In the genomic region with DNA sequence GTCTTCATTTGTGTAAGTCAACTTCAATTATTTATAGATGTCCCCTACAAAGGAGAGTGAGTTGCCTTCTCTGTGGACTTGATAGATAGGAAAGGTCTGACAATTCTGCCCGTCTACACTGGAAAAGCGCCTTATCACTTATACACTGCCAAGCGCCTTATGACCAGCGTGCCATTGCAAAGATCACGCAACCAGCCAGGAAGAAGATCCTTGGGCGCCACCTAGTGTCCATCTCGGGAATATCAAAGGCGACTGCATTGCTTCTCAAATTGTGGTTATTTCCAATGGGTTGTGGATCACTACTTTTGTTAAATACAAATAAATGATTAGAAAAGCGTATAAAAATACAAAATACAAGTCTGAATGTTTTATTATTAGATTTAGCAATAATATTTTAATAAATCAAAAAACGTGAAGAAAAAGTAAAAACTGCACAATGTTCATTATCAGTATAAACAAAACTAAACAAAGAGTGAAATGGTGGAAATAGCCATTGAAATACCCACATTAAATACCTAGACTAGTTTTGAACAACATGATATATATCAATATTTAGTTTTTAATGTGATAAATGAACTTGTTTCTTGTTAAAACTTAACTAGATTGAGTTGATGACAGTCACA, we compare ENCODE assay signal across 1 cellular context.
TF ChIP-seq lines count a peak whose summit lies in the region.

No MANE protein-coding gene starts in this region.

TF ChIP-seq in K562, 482 proteins besides CTCF, POLR2A, EP300 and RAD21 (continued from another document and continues in another):
- TF ChIP-seq ZKSCAN1 (IDR thresholded peaks at IDR 0.05; ENCODE audit: low read depth, low read length): 0 out of 2 replicates have a peak, but pooled peaks have one; percentile 13
- TF ChIP-seq ZFP36 (IDR thresholded peaks at IDR 0.05; ENCODE audit: low read depth, low read length, partially characterized antibody): peak; percentile 21
- no peak for TF ChIP-seq RNF2 (IDR thresholded peaks at IDR 0.05)
- no peak for TF ChIP-seq EZH2 (IDR thresholded peaks at IDR 0.05; ENCODE audit: borderline replicate concordance, low read depth, low read length)
- 0 out of 2 replicates have a peak, but pooled peaks have one; percentile 21 for TF ChIP-seq DPF2 (IDR thresholded peaks at IDR 0.05)
- TF ChIP-seq, protein P1, sequence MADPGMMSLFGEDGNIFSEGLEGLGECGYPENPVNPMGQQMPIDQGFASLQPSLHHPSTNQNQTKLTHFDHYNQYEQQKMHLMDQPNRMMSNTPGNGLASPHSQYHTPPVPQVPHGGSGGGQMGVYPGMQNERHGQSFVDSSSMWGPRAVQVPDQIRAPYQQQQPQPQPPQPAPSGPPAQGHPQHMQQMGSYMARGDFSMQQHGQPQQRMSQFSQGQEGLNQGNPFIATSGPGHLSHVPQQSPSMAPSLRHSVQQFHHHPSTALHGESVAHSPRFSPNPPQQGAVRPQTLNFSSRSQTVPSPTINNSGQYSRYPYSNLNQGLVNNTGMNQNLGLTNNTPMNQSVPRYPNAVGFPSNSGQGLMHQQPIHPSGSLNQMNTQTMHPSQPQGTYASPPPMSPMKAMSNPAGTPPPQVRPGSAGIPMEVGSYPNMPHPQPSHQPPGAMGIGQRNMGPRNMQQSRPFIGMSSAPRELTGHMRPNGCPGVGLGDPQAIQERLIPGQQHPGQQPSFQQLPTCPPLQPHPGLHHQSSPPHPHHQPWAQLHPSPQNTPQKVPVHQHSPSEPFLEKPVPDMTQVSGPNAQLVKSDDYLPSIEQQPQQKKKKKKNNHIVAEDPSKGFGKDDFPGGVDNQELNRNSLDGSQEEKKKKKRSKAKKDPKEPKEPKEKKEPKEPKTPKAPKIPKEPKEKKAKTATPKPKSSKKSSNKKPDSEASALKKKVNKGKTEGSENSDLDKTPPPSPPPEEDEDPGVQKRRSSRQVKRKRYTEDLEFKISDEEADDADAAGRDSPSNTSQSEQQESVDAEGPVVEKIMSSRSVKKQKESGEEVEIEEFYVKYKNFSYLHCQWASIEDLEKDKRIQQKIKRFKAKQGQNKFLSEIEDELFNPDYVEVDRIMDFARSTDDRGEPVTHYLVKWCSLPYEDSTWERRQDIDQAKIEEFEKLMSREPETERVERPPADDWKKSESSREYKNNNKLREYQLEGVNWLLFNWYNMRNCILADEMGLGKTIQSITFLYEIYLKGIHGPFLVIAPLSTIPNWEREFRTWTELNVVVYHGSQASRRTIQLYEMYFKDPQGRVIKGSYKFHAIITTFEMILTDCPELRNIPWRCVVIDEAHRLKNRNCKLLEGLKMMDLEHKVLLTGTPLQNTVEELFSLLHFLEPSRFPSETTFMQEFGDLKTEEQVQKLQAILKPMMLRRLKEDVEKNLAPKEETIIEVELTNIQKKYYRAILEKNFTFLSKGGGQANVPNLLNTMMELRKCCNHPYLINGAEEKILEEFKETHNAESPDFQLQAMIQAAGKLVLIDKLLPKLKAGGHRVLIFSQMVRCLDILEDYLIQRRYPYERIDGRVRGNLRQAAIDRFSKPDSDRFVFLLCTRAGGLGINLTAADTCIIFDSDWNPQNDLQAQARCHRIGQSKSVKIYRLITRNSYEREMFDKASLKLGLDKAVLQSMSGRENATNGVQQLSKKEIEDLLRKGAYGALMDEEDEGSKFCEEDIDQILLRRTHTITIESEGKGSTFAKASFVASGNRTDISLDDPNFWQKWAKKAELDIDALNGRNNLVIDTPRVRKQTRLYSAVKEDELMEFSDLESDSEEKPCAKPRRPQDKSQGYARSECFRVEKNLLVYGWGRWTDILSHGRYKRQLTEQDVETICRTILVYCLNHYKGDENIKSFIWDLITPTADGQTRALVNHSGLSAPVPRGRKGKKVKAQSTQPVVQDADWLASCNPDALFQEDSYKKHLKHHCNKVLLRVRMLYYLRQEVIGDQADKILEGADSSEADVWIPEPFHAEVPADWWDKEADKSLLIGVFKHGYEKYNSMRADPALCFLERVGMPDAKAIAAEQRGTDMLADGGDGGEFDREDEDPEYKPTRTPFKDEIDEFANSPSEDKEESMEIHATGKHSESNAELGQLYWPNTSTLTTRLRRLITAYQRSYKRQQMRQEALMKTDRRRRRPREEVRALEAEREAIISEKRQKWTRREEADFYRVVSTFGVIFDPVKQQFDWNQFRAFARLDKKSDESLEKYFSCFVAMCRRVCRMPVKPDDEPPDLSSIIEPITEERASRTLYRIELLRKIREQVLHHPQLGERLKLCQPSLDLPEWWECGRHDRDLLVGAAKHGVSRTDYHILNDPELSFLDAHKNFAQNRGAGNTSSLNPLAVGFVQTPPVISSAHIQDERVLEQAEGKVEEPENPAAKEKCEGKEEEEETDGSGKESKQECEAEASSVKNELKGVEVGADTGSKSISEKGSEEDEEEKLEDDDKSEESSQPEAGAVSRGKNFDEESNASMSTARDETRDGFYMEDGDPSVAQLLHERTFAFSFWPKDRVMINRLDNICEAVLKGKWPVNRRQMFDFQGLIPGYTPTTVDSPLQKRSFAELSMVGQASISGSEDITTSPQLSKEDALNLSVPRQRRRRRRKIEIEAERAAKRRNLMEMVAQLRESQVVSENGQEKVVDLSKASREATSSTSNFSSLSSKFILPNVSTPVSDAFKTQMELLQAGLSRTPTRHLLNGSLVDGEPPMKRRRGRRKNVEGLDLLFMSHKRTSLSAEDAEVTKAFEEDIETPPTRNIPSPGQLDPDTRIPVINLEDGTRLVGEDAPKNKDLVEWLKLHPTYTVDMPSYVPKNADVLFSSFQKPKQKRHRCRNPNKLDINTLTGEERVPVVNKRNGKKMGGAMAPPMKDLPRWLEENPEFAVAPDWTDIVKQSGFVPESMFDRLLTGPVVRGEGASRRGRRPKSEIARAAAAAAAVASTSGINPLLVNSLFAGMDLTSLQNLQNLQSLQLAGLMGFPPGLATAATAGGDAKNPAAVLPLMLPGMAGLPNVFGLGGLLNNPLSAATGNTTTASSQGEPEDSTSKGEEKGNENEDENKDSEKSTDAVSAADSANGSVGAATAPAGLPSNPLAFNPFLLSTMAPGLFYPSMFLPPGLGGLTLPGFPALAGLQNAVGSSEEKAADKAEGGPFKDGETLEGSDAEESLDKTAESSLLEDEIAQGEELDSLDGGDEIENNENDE (IDR thresholded peaks at IDR 0.05; ENCODE audit: low read depth, low read length): no peak
- TF ChIP-seq ETS2 (tag; IDR thresholded peaks at IDR 0.05; ENCODE audit: borderline replicate concordance, poor library complexity, severe bottlenecking): no peak
- TF ChIP-seq, protein P2, sequence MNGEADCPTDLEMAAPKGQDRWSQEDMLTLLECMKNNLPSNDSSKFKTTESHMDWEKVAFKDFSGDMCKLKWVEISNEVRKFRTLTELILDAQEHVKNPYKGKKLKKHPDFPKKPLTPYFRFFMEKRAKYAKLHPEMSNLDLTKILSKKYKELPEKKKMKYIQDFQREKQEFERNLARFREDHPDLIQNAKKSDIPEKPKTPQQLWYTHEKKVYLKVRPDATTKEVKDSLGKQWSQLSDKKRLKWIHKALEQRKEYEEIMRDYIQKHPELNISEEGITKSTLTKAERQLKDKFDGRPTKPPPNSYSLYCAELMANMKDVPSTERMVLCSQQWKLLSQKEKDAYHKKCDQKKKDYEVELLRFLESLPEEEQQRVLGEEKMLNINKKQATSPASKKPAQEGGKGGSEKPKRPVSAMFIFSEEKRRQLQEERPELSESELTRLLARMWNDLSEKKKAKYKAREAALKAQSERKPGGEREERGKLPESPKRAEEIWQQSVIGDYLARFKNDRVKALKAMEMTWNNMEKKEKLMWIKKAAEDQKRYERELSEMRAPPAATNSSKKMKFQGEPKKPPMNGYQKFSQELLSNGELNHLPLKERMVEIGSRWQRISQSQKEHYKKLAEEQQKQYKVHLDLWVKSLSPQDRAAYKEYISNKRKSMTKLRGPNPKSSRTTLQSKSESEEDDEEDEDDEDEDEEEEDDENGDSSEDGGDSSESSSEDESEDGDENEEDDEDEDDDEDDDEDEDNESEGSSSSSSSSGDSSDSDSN (IDR thresholded peaks at IDR 0.05; ENCODE audit: borderline replicate concordance in 1 of 2, low read depth in 2 of 2, low read length in 2 of 2): no peak
- peak; percentile 48; the same call in 1 of the 2 replicates for TF ChIP-seq EHMT2 (IDR thresholded peaks at IDR 0.05)
- TF ChIP-seq, protein P3, sequence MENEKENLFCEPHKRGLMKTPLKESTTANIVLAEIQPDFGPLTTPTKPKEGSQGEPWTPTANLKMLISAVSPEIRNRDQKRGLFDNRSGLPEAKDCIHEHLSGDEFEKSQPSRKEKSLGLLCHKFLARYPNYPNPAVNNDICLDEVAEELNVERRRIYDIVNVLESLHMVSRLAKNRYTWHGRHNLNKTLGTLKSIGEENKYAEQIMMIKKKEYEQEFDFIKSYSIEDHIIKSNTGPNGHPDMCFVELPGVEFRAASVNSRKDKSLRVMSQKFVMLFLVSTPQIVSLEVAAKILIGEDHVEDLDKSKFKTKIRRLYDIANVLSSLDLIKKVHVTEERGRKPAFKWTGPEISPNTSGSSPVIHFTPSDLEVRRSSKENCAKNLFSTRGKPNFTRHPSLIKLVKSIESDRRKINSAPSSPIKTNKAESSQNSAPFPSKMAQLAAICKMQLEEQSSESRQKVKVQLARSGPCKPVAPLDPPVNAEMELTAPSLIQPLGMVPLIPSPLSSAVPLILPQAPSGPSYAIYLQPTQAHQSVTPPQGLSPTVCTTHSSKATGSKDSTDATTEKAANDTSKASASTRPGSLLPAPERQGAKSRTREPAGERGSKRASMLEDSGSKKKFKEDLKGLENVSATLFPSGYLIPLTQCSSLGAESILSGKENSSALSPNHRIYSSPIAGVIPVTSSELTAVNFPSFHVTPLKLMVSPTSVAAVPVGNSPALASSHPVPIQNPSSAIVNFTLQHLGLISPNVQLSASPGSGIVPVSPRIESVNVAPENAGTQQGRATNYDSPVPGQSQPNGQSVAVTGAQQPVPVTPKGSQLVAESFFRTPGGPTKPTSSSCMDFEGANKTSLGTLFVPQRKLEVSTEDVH (IDR thresholded peaks at IDR 0.05; ENCODE audit: low read depth, partially characterized antibody): no peak
- TF ChIP-seq HDAC2 (IDR thresholded peaks at IDR 0.05): no peak
- TF ChIP-seq TGIF2 (CRISPR knock-in tag; IDR thresholded peaks at IDR 0.05): no peak
- TF ChIP-seq BHLHE40 (IDR thresholded peaks at IDR 0.05; ENCODE audit: low read length): peak; percentile 70
- TF ChIP-seq XRCC5 (IDR thresholded peaks at IDR 0.05; ENCODE audit: low read depth, low read length): 0 out of 2 replicates have a peak, but pooled peaks have one; percentile 28
- no peak for TF ChIP-seq RBM14 (IDR thresholded peaks at IDR 0.05; ENCODE audit: borderline replicate concordance, insufficient read depth, low read depth, low read length)
- no peak for TF ChIP-seq CBFA2T3 (IDR thresholded peaks at IDR 0.05)
- 0 out of 2 replicates have a peak, but pooled peaks have one; percentile 22 for TF ChIP-seq HCFC1 (IDR thresholded peaks at IDR 0.05; ENCODE audit: low read depth, low read length)
- TF ChIP-seq SMAD1 (IDR thresholded peaks at IDR 0.05; ENCODE audit: low read depth, low read length, partially characterized antibody): no peak
- TF ChIP-seq SMAD2 (IDR thresholded peaks at IDR 0.05; ENCODE audit: low read depth, low read length): no peak
- no peak for TF ChIP-seq ZNF589 (CRISPR knock-in tag; IDR thresholded peaks at IDR 0.05; ENCODE audit: low read depth)
- TF ChIP-seq FOXJ3 (CRISPR knock-in tag; IDR thresholded peaks at IDR 0.05): no peak
- TF ChIP-seq, protein P4, sequence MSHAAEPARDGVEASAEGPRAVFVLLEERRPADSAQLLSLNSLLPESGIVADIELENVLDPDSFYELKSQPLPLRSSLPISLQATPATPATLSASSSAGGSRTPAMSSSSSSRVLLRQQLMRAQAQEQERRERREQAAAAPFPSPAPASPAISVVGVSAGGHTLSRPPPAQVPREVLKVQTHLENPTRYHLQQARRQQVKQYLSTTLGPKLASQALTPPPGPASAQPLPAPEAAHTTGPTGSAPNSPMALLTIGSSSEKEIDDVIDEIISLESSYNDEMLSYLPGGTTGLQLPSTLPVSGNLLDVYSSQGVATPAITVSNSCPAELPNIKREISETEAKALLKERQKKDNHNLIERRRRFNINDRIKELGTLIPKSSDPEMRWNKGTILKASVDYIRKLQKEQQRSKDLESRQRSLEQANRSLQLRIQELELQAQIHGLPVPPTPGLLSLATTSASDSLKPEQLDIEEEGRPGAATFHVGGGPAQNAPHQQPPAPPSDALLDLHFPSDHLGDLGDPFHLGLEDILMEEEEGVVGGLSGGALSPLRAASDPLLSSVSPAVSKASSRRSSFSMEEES (CRISPR knock-in tag; IDR thresholded peaks at IDR 0.05): no peak
- TF ChIP-seq, protein P5, sequence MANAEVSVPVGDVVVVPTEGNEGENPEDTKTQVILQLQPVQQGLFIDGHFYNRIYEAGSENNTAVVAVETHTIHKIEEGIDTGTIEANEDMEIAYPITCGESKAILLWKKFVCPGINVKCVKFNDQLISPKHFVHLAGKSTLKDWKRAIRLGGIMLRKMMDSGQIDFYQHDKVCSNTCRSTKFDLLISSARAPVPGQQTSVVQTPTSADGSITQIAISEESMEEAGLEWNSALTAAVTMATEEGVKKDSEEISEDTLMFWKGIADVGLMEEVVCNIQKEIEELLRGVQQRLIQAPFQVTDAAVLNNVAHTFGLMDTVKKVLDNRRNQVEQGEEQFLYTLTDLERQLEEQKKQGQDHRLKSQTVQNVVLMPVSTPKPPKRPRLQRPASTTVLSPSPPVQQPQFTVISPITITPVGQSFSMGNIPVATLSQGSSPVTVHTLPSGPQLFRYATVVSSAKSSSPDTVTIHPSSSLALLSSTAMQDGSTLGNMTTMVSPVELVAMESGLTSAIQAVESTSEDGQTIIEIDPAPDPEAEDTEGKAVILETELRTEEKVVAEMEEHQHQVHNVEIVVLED (CRISPR knock-in tag; IDR thresholded peaks at IDR 0.05): no peak
- no peak for TF ChIP-seq ZNF124 (CRISPR knock-in tag; IDR thresholded peaks at IDR 0.05)
- TF ChIP-seq HOXB6 (CRISPR knock-in tag; IDR thresholded peaks at IDR 0.05; ENCODE audit: borderline replicate concordance): no peak
- no peak for TF ChIP-seq SMARCE1 (IDR thresholded peaks at IDR 0.05)
